ENCODE assay signal across 18 cellular contexts in the genomic region with DNA sequence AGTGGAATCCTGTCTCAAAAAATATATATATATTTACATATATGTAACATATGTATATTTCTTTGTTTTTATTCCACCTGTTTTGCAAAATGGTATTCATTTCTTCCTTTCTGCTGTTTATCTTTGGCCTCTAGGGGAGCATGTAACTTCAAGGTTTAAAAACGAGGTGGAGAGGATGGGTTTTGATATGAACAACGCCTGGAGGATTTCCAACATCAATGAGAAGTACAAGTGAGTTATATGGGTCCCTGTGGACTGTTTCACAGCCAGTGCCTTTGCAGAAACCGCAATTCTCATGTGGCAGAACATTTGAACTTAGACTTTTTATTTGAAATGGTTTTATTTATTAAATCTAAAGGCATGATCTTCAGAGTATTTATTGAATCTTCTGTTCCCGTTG.
DNase-seq lines count a peak whose midpoint lies in the region; ATAC-seq and TF ChIP-seq lines count a peak whose summit lies in the region.
"Had no signal": no experiment of that assay in that cellular context is flagged by ENCODE, and none has a peak within 500 bp of the region (broad histone marks: within the 10 kb centered on the region; RNA-seq: fewer than 3 reads in every experiment).

No MANE protein-coding gene starts in this region.

- TF ChIP-seq CTCF in AG10803 (conservative IDR thresholded peaks at IDR 0.05; ENCODE audit: low read length) (0 out of 2 replicates have a peak, but pooled peaks have one; percentile 2), GM12865 (IDR thresholded peaks at IDR 0.05; ENCODE audit: insufficient read depth, low read depth, low read length, missing control alignments) (no peak), NB4 (IDR thresholded peaks at IDR 0.05; ENCODE audit: low read depth, low read length) (peak; percentile 19), fibroblast of pulmonary artery (IDR thresholded peaks at IDR 0.05; ENCODE audit: low read length, missing control alignments) (peak; percentile 43)

- TF ChIP-seq POLR2A in NB4 (IDR thresholded peaks at IDR 0.05; ENCODE audit: extremely low read depth, insufficient read length): no peak

- ATAC-seq in HG02642 (IDR thresholded peaks at IDR 0.05; ENCODE audit: poor library complexity, unreplicated experiment) (no peak), GM21723 (IDR thresholded peaks at IDR 0.05; ENCODE audit: unreplicated experiment) (no peak)
- ATAC-seq: natural killer cell treated with Interleukin-12 subunit alpha and Interleukin-12 subunit beta and Interleukin-15 and Interleukin-18, amount 100 ng/mL, for 72 hours; stimulated activated naive B cell treated with anti-CD40 and anti-IgM and Interleukin-4, amounts not matched to agents 10 μg/mL and 1 μg/mL and 100 μg/mL, for 72 hours; T-cell had no signal

- H3K4me3 ChIP-seq in AG10803 (ENCODE audit: low read length): no peak overlapping the region
- H3K4me3 ChIP-seq in GM12865 (ENCODE audit: low read depth, low read length): no peak overlapping the region
- no peak overlapping the region for H3K4me3 ChIP-seq in NB4 (ENCODE audit: low read depth, low read length)
- H3K4me3 ChIP-seq in fibroblast of pulmonary artery (replicated peaks; ENCODE audit: low read depth, low read length): no peak overlapping the region
- H3K4me3 ChIP-seq: Peyer's patch, tibial artery had no signal

- DNase-seq in AG10803 (ENCODE audit: low read depth) (no peak), GM12865 (ENCODE audit: low read depth) (peak; percentile 9), NB4 (ENCODE audit: low read depth) (peak; percentile 48), fibroblast of pulmonary artery (ENCODE audit: low read depth) (peak; percentile 24), RKO (ENCODE audit: low spot score) (no peak), SIG-M5 (lab: John Stamatoyannopoulos, UW) (no peak)
- DNase-seq: activated B cell treated with CpG ODN at 0.5 μM for 24 hours; activated effector memory CD4-positive, alpha-beta T cell treated with Interleukin-2 at 50 U/mL for 16 hours; C1 segment of cervical spinal cord; head of caudate nucleus; NCI-H187 treated with DMSO at 0.1 percent for 48 hours; Peyer's patch; stimulated activated naive B cell treated with anti-CD40 and anti-IgM and Interleukin-4, amounts not matched to agents 10 μg/mL and 1 μg/mL and 100 μg/mL, for 72 hours; T-cell; tibial artery had no signal

Comparison
In these comparisons a context has a peak if more than half of its experiments do, and no peak if none do; other contexts are left out.
1. DNase-seq: peak in GM12865 (single experiment), NB4 (single experiment) and fibroblast of pulmonary artery (single experiment); none in AG10803 (single experiment), RKO (single experiment) and SIG-M5 (single experiment).